In the genomic region with DNA sequence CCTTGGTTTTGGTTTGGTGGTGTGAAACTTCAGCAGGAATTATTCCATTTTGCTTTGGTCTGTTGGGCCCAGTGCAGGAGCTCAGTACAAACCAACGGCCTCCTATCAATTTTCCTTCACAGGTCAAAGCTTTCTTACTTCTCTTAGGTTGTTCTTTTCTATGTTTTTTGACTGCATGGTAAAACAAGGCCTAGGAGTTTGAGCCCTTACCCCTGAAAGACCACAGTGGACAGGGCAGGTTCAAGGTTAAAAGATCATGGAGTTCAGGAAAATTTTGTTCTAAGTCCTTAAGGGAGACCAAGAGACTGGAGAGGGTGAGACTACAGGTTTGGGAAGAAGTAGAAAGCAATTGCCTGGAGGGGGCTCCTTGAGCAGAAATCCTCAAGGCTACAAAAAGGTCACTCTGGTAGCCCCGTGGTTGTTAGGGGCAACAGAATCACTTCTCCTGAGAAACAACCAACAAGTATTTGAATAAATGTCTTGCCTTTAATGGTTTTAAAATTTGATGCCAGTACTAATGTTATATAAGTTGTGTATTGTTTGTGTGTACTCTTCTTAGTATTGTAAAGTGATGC, we compare ENCODE assay signal across 18 cellular contexts. TPM values are rescaled to one million over a fixed set of nuclear protein-coding genes. Genes with fewer than 3 reads are reported as not detected.
DNase-seq lines count a peak whose midpoint lies in the region; ATAC-seq and TF ChIP-seq lines count a peak whose summit lies in the region.
"Had no signal": no experiment of that assay in that cellular context is flagged by ENCODE, and none has a peak within 500 bp of the region (broad histone marks: within the 10 kb centered on the region; RNA-seq: fewer than 3 reads in every experiment).

No MANE protein-coding gene starts in this region.

- TSS peak; percentile 96 for BruUV-seq in Panc1 (replicated peaks; lab: Mats Ljungman, UMichigan)

- H3K14ac ChIP-seq in trophoblast cell (ENCODE audit: low read length), result no peak overlapping the region

- H3K4me3 ChIP-seq in GM23338 (no peak overlapping the region), Panc1 (ENCODE audit: low read depth in 2 of 2, low read length in 2 of 2) (no peak overlapping the region), gastrocnemius medialis (no peak overlapping the region), trophoblast cell (ENCODE audit: low read depth, low read length) (no peak overlapping the region)
- H3K4me3 ChIP-seq: coronary artery, tibial artery had no signal

- intact Hi-C loops in Panc1 (cut with micrococcal nuclease; ENCODE audit: unreplicated experiment) (loop anchor here (5.0 kb wide), 1 partner anchor 138 kb away; no protein-coding TSS in a partner anchor), gastrocnemius medialis (cut with DNase I; ENCODE audit: low total_unique reads) (no loop called here)

- H2BK120ac ChIP-seq in trophoblast cell (ENCODE audit: insufficient read depth, low read length, poor library complexity), result no peak overlapping the region

- DNase-seq in GM23338 (ENCODE audit: low spot score) (peak; percentile 57), Panc1 (ENCODE audit: low read depth, low spot score) (no peak), epithelial cell of prostate (ENCODE audit: low read depth, low spot score) (no peak), gastrocnemius medialis (no peak), putamen (ENCODE audit: low spot score) (no peak), COLO829 (ENCODE audit: low spot score) (no peak), trophoblast cell (no peak)
- DNase-seq: activated CD4-positive, alpha-beta T cell treated with anti-CD3 and anti-CD28 coated beads, Interleukin-2, amount 50 U/mL, for 1 hour; KG1; midbrain; NCI-H1436; NCI-H510A; posterior cingulate gyrus; stimulated activated CD4-positive, alpha-beta T cell treated with anti-CD3 and anti-CD28 coated beads, Interleukin-15, amount 100 ng/mL, for 24 hours; tibial artery had no signal

- POLR2A ChIA-PET in Panc1 (lab: Charles Lee), result interaction anchor here (0.6 to 0.7 kb wide), 3 partner anchors 7 to 71 kb away, joined by 4 to 6 read pairs (median 4); no protein-coding TSS in a partner anchor

- H3K36me3 Mint-ChIP-seq in GM23338 (ENCODE audit: low read depth), result no peaks in the 10 kb centered on the region

- no peak overlapping the region for H2AK5ac ChIP-seq in trophoblast cell (ENCODE audit: low read length)

- peak overlapping the region; percentile 29; the same call in 1 of the 2 replicates for H2AFZ ChIP-seq in GM23338
- H2AFZ ChIP-seq in trophoblast cell (ENCODE audit: insufficient read depth, low read length, poor library complexity), result no peak overlapping the region

- in situ Hi-C loops in Panc1 (cut with HindIII; ENCODE audit: low pct_unique_long_range_greater_than_20kb, low sequenced_read_pairs), result no loop called here
- in situ Hi-C loops in gastrocnemius medialis (cut with MboI; ENCODE audit: low sequenced_read_pairs in 4 of 4), result loop anchor here (5.0 to 25.0 kb wide), 7 partner anchors 226 to 476 kb away; no protein-coding TSS in a partner anchor

- H3K9me3 ChIP-seq in Panc1 (ENCODE audit: control insufficient read depth, insufficient read depth, low read depth, low read length), result no peaks in the 10 kb centered on the region
- no peaks in the 10 kb centered on the region for H3K9me3 ChIP-seq in gastrocnemius medialis
- no peaks in the 10 kb centered on the region for H3K9me3 ChIP-seq in trophoblast cell (ENCODE audit: insufficient read depth, low read depth, low read length)
- H3K9me3 ChIP-seq: tibial artery had no signal

- H3K27me3 ChIP-seq in GM23338 (ENCODE audit: insufficient read depth) (no peaks in the 10 kb centered on the region), Panc1 (ENCODE audit: control insufficient read depth, insufficient read depth, low read length) (no peaks in the 10 kb centered on the region), gastrocnemius medialis (no peaks in the 10 kb centered on the region), trophoblast cell (ENCODE audit: insufficient read depth, low read length) (no peaks in the 10 kb centered on the region)
- H3K27me3 ChIP-seq: tibial artery had no signal

- H3K23ac ChIP-seq in trophoblast cell (ENCODE audit: low read length), result no peak overlapping the region

- H3F3A ChIP-seq in GM23338 (replicated peaks; ENCODE audit: low read depth), result no peaks in the 10 kb centered on the region

- H3K79me1 ChIP-seq in trophoblast cell (ENCODE audit: low read length), result no peaks in the 10 kb centered on the region

- H3K4ac ChIP-seq in trophoblast cell (ENCODE audit: low read depth, low read length), result no peak overlapping the region

- H3K79me2 ChIP-seq in GM23338 (replicated peaks; ENCODE audit: insufficient read depth) (no peaks in the 10 kb centered on the region), trophoblast cell (ENCODE audit: control insufficient read depth, insufficient read depth, low read length, poor library complexity) (no peaks in the 10 kb centered on the region)

- no peak overlapping the region for H2BK12ac ChIP-seq in trophoblast cell (ENCODE audit: low read length)

- no peak overlapping the region for H3K27ac Mint-ChIP-seq in GM23338

- peaks cover 3% of the 10 kb centered on the region; the same call in 2 of the 3 replicates for H3K4me1 Mint-ChIP-seq in GM23338

- no peaks in the 10 kb centered on the region for H4K20me1 ChIP-seq in GM23338 (replicated peaks; ENCODE audit: insufficient read depth)

- H4K91ac ChIP-seq in trophoblast cell (ENCODE audit: low read depth, low read length), result no peak overlapping the region

- no CpG with 5 or more reads among the region's 2 CpGs for WGBS in trophoblast cell (ENCODE audit: extremely low coverage, insufficient coverage, insufficient read length)

- no peak overlapping the region for H3K4me3 Mint-ChIP-seq in GM23338

- no peak overlapping the region for H3K9ac ChIP-seq in trophoblast cell (ENCODE audit: low read length)

- H3K36me3 ChIP-seq in GM23338 (ENCODE audit: insufficient read depth) (no peaks in the 10 kb centered on the region), Panc1 (ENCODE audit: control insufficient read depth, insufficient read depth, low read length) (no peaks in the 10 kb centered on the region), gastrocnemius medialis (no peaks in the 10 kb centered on the region), trophoblast cell (ENCODE audit: control insufficient read depth in 1 of 2, insufficient read depth in 2 of 2, low read length in 2 of 2) (no peaks in the 10 kb centered on the region)
- H3K36me3 ChIP-seq: tibial artery had no signal

- ATAC-seq in GM23338 (peak; percentile 80), Panc1 (0 out of 2 replicates have a peak, but pooled peaks have one; percentile 5), gastrocnemius medialis (no peak), GM18867 (IDR thresholded peaks at IDR 0.05; ENCODE audit: unreplicated experiment) (no peak)

- no peaks in the 10 kb centered on the region for H3K27me3 Mint-ChIP-seq in GM23338 (ENCODE audit: insufficient read depth, low read depth, poor library complexity)

- H3K27ac ChIP-seq in GM23338 (ENCODE audit: low read depth) (no peak overlapping the region), Panc1 (ENCODE audit: low read length) (peak overlapping the region; percentile 98), epithelial cell of prostate (peak overlapping the region; percentile 96), gastrocnemius medialis (peak overlapping the region in 3 of 4 donors; percentile 24 to 46 (median 39)), trophoblast cell (ENCODE audit: low read depth, low read length) (no peak overlapping the region)
- H3K27ac ChIP-seq: C4-2B, coronary artery, tibial artery had no signal

- no peak for TF ChIP-seq POLR2A in gastrocnemius medialis (IDR thresholded peaks at IDR 0.05)

- H3K4me1 ChIP-seq in GM23338 (ENCODE audit: insufficient read depth) (no peaks in the 10 kb centered on the region), Panc1 (ENCODE audit: control insufficient read depth, insufficient read depth, low read length) (peaks cover 66% of the 10 kb centered on the region), gastrocnemius medialis (no peaks in the 10 kb centered on the region), trophoblast cell (ENCODE audit: control insufficient read depth in 1 of 2, insufficient read depth in 2 of 2, low read length in 2 of 2) (no peaks in the 10 kb centered on the region)

- no peak overlapping the region for H4K12ac ChIP-seq in trophoblast cell (ENCODE audit: low read depth, low read length)

- H3K4me2 ChIP-seq in GM23338, result no peak overlapping the region
- no peak overlapping the region for H3K4me2 ChIP-seq in trophoblast cell (ENCODE audit: low read length)

- no peak overlapping the region for H2BK5ac ChIP-seq in trophoblast cell (ENCODE audit: low read depth, low read length, poor library complexity)

- no peaks in the 10 kb centered on the region for H3K9me3 Mint-ChIP-seq in GM23338

- TF ChIP-seq CTCF in GM23338 (conservative IDR thresholded peaks at IDR 0.05; ENCODE audit: low read depth in 2 of 2) (no peak), Panc1 (IDR thresholded peaks at IDR 0.05) (peak; percentile 32), gastrocnemius medialis (IDR thresholded peaks at IDR 0.05 in 4 of 5, conservative IDR thresholded peaks at IDR 0.05 in 1 of 5) (no peak)

- CTCF ChIA-PET in Panc1 (lab: Charles Lee), result no interaction called here

- no peak overlapping the region for H3K18ac ChIP-seq in trophoblast cell (ENCODE audit: low read length)

- H4K8ac ChIP-seq in trophoblast cell (ENCODE audit: low read depth, low read length), result no peak overlapping the region

- H3K9me2 ChIP-seq in GM23338 (ENCODE audit: insufficient read depth), result no peaks in the 10 kb centered on the region

TF ChIP-seq in GM23338, 12 proteins besides CTCF, POLR2A, EP300 and RAD21 (continues in another document):
- TF ChIP-seq POLR2AphosphoS5 (IDR thresholded peaks at IDR 0.05; ENCODE audit: low read depth) (no peak), NANOG (IDR thresholded peaks at IDR 0.05; ENCODE audit: borderline replicate concordance) (no peak), ZNF114 (CRISPR knock-in tag; IDR thresholded peaks at IDR 0.05) (no peak), ZNF331 (CRISPR knock-in tag; IDR thresholded peaks at IDR 0.05; ENCODE audit: low read depth) (no peak)
- TF ChIP-seq, protein P1, sequence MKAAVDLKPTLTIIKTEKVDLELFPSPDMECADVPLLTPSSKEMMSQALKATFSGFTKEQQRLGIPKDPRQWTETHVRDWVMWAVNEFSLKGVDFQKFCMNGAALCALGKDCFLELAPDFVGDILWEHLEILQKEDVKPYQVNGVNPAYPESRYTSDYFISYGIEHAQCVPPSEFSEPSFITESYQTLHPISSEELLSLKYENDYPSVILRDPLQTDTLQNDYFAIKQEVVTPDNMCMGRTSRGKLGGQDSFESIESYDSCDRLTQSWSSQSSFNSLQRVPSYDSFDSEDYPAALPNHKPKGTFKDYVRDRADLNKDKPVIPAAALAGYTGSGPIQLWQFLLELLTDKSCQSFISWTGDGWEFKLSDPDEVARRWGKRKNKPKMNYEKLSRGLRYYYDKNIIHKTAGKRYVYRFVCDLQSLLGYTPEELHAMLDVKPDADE (IDR thresholded peaks at IDR 0.05), result no peak

RNA-seq across cellular contexts. Expression of gene FHIP2A, which starts 40.9 kb away (rescaled TPM):
- total RNA-seq in GM23338 (2014; rRNA removed; shearing (Covaris generic)), result 11.8 and 13.7 TPM in 2 replicates
- 6.1 and 6.7 TPM in 2 replicates for polyA plus RNA-seq in GM23338 (2016; fragmentation: Nextera tagmentation; extraction: Ambion mirVana)
- total RNA-seq in Panc1 (2021; ENCODE audit: unreplicated experiment) (32.6 TPM), gastrocnemius medialis (10 to 100 TPM; 22.2 to 35.7 (median 30.1) TPM)
- 13.2 TPM for polyA plus RNA-seq in Panc1 (2012; ENCODE audit: insufficient read length)
- polyA plus RNA-seq in trophoblast cell (2013), result 13.1 TPM in 2 replicates

Comparison
In these comparisons a context has a peak if more than half of its experiments do, and no peak if none do; other contexts are left out.
1. ATAC-seq: peak in GM23338 (single experiment) and Panc1 (single experiment); none in gastrocnemius medialis (0 of 2) and GM18867 (single experiment).
2. H3K27ac ChIP-seq: peak in Panc1 (single experiment), epithelial cell of prostate (single experiment) and gastrocnemius medialis (3 of 4); none in GM23338 (single experiment) and trophoblast cell (single experiment).